Comparison of ENCODE assay signal across 1 cellular context in genomic region chr7:22137466-22137865, GRCh38.
TF ChIP-seq lines count a peak whose summit lies in the region.

No MANE protein-coding gene starts in this region.

TF ChIP-seq in SK-N-SH treated with all-trans-retinoic acid at 6 μM for 48 hours, 23 proteins besides CTCF, POLR2A, EP300 and RAD21 (continued from another document):
- TF ChIP-seq CSRNP3 (CRISPR knock-in tag; IDR thresholded peaks at IDR 0.05) = no peak
- no peak for TF ChIP-seq GLIS3 (CRISPR knock-in tag; IDR thresholded peaks at IDR 0.05)
- no peak for TF ChIP-seq OSR1 (CRISPR knock-in tag; IDR thresholded peaks at IDR 0.05)
- TF ChIP-seq POU6F1 (CRISPR knock-in tag; IDR thresholded peaks at IDR 0.05; ENCODE audit: borderline replicate concordance, low read depth) = no peak
- TF ChIP-seq CSDC2 (CRISPR knock-in tag; IDR thresholded peaks at IDR 0.05) = no peak
- no peak for TF ChIP-seq SNAI2 (CRISPR knock-in tag; IDR thresholded peaks at IDR 0.05)
- TF ChIP-seq TSHZ2 (CRISPR knock-in tag; IDR thresholded peaks at IDR 0.05) = no peak
- no peak for TF ChIP-seq ZNF70 (CRISPR knock-in tag; IDR thresholded peaks at IDR 0.05)
- TF ChIP-seq RARB (CRISPR knock-in tag; IDR thresholded peaks at IDR 0.05) = no peak
- TF ChIP-seq PPARA (CRISPR knock-in tag; IDR thresholded peaks at IDR 0.05; ENCODE audit: borderline replicate concordance) = no peak
- TF ChIP-seq TCF4 (CRISPR knock-in tag; IDR thresholded peaks at IDR 0.05; ENCODE audit: borderline replicate concordance) = no peak
- no peak for TF ChIP-seq PATZ1 (CRISPR knock-in tag; IDR thresholded peaks at IDR 0.05; ENCODE audit: borderline replicate concordance)
